1 cellular context compared by ENCODE assay signal in genomic region chr6:85473748-85474147, GRCh38.
TF ChIP-seq lines count a peak whose summit lies in the region.

No MANE protein-coding gene starts in this region.

TF ChIP-seq in IMR-90, 13 proteins besides CTCF, POLR2A, EP300 and RAD21:
- no peak for TF ChIP-seq SMC3 (IDR thresholded peaks at IDR 0.05; ENCODE audit: low read depth, low read length)
- no peak for TF ChIP-seq MAZ (IDR thresholded peaks at IDR 0.05; ENCODE audit: borderline replicate concordance, low read depth, low read length)
- TF ChIP-seq, protein P1, sequence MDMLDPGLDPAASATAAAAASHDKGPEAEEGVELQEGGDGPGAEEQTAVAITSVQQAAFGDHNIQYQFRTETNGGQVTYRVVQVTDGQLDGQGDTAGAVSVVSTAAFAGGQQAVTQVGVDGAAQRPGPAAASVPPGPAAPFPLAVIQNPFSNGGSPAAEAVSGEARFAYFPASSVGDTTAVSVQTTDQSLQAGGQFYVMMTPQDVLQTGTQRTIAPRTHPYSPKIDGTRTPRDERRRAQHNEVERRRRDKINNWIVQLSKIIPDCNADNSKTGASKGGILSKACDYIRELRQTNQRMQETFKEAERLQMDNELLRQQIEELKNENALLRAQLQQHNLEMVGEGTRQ (IDR thresholded peaks at IDR 0.05; ENCODE audit: low read depth, low read length), result no peak
- TF ChIP-seq BHLHE40 (IDR thresholded peaks at IDR 0.05; ENCODE audit: low read depth, low read length), result no peak
- TF ChIP-seq MXI1 (IDR thresholded peaks at IDR 0.05; ENCODE audit: borderline replicate concordance, low read depth, low read length), result no peak
- TF ChIP-seq MAFK (IDR thresholded peaks at IDR 0.05; ENCODE audit: low read depth, low read length), result no peak
